Comparison of ENCODE assay signal across 24 cellular contexts in genomic region chr18:77091366-77091765, GRCh38. TPM values are rescaled to one million over a fixed set of nuclear protein-coding genes. Genes with fewer than 3 reads are reported as not detected.
A peak's percentile ranks its signal among the peaks of the same experiment; 100 is the strongest.
DNase-seq lines count a peak whose midpoint lies in the region; TF ChIP-seq lines count a peak whose summit lies in the region.
"Had no signal": no experiment of that assay in that cellular context is flagged by ENCODE, and none has a peak within 500 bp of the region (broad histone marks: within the 10 kb centered on the region; RNA-seq: fewer than 3 reads in every experiment).

No MANE protein-coding gene starts in this region.

- H3K27me3 Mint-ChIP-seq in activated T-helper 2 cell treated with anti-CD3 and anti-CD28 coated beads, Interferon-gamma antibody, Interleukin-2, Interleukin-4, amounts not matched to agents 10 μg/mL and 5 μg/mL and 100 μg/mL, durations not matched to agents 14 hours and 24 hours and 36 hours (ENCODE audit: low read depth) = no peaks in the 10 kb centered on the region
- H3K27me3 Mint-ChIP-seq in nephron (ENCODE audit: low read depth) = peaks cover 21% of the 10 kb centered on the region
- H3K27me3 Mint-ChIP-seq: stimulated activated naive CD8-positive, alpha-beta T cell treated with anti-CD3 and anti-CD28 coated beads, Interleukin-15, Interleukin-2, amounts not matched to agents 100 ng/mL and 50 ng/mL, for 24 hours had no signal

- intact Hi-C loops in activated T-helper 2 cell treated with anti-CD3 and anti-CD28 coated beads, Interferon-gamma antibody, Interleukin-2, Interleukin-4, amounts not matched to agents 10 μg/mL and 5 μg/mL and 100 μg/mL, durations not matched to agents 14 hours and 24 hours and 36 hours (cut with micrococcal nuclease) = no loop called here

- H3K4me1 Mint-ChIP-seq in activated T-helper 2 cell treated with anti-CD3 and anti-CD28 coated beads, Interferon-gamma antibody, Interleukin-2, Interleukin-4, amounts not matched to agents 10 μg/mL and 5 μg/mL and 100 μg/mL, durations not matched to agents 14 hours and 24 hours and 36 hours (ENCODE audit: low read depth) = peaks cover 32% of the 10 kb centered on the region
- H3K4me1 Mint-ChIP-seq in nephron = peaks cover 67% of the 10 kb centered on the region

- peaks cover 45% of the 10 kb centered on the region for H3K36me3 Mint-ChIP-seq in activated T-helper 2 cell treated with anti-CD3 and anti-CD28 coated beads, Interferon-gamma antibody, Interleukin-2, Interleukin-4, amounts not matched to agents 10 μg/mL and 5 μg/mL and 100 μg/mL, durations not matched to agents 14 hours and 24 hours and 36 hours (ENCODE audit: low read depth)
- no peaks in the 10 kb centered on the region for H3K36me3 Mint-ChIP-seq in nephron (ENCODE audit: low read depth)

- DNase-seq in NCI-H146 (lab: John Stamatoyannopoulos, UW) (peak; percentile 30), NCI-H146 treated with DMSO at 0.1 percent for 48 hours (lab: John Stamatoyannopoulos, UW; ENCODE audit: unreplicated experiment) (no peak), COR-L47 (lab: John Stamatoyannopoulos, UW) (peak; percentile 49), H4 (ENCODE audit: low spot score) (no peak), NCI-H82 (lab: John Stamatoyannopoulos, UW) (no peak), HCEC 1CT (no peak)
- DNase-seq in activated T-helper 2 cell treated with anti-CD3 and anti-CD28 coated beads, Interferon-gamma antibody, Interleukin-2, Interleukin-4, amounts not matched to agents 10 μg/mL and 5 μg/mL and 100 μg/mL, durations not matched to agents 14 hours and 24 hours and 36 hours (ENCODE audit: low spot score) = no peak
- DNase-seq: activated CD4-positive, CD25-positive, alpha-beta regulatory T cell treated with anti-CD3 and anti-CD28 coated beads, Interleukin-2, amount 50 U/mL, for 72 hours; body of pancreas; effector CD8-positive, alpha-beta T cell; GDM1; H7; kidney; lower lobe of right lung; NCI-H1694; NCI-H526 treated with DMSO at 0.1 percent for 48 hours; occipital lobe; OCI-M1; spleen; stimulated activated CD4-positive, alpha-beta T cell treated with anti-CD3 and anti-CD28 coated beads, Interleukin-4, amount 100 ng/mL, for 1 hour; tibial artery had no signal

- peak overlapping the region; percentile 10 for H3K27ac Mint-ChIP-seq in activated T-helper 2 cell treated with anti-CD3 and anti-CD28 coated beads, Interferon-gamma antibody, Interleukin-2, Interleukin-4, amounts not matched to agents 10 μg/mL and 5 μg/mL and 100 μg/mL, durations not matched to agents 14 hours and 24 hours and 36 hours
- peak overlapping the region in 1 of 3 experiments; percentile 6 for H3K27ac Mint-ChIP-seq in nephron

- no peak overlapping the region for H3K4me3 Mint-ChIP-seq in activated T-helper 2 cell treated with anti-CD3 and anti-CD28 coated beads, Interferon-gamma antibody, Interleukin-2, Interleukin-4, amounts not matched to agents 10 μg/mL and 5 μg/mL and 100 μg/mL, durations not matched to agents 14 hours and 24 hours and 36 hours (ENCODE audit: low read depth)
- H3K4me3 Mint-ChIP-seq in nephron = peak overlapping the region in 2 of 3 experiments; percentile 6 to 9
- H3K4me3 Mint-ChIP-seq: stimulated activated naive CD8-positive, alpha-beta T cell treated with anti-CD3 and anti-CD28 coated beads, Interleukin-15, Interleukin-2, amounts not matched to agents 100 ng/mL and 50 ng/mL, for 24 hours had no signal

- H3K9me3 Mint-ChIP-seq in activated T-helper 2 cell treated with anti-CD3 and anti-CD28 coated beads, Interferon-gamma antibody, Interleukin-2, Interleukin-4, amounts not matched to agents 10 μg/mL and 5 μg/mL and 100 μg/mL, durations not matched to agents 14 hours and 24 hours and 36 hours = no peaks in the 10 kb centered on the region
- H3K9me3 Mint-ChIP-seq in nephron = no peaks in the 10 kb centered on the region
- H3K9me3 Mint-ChIP-seq: stimulated activated naive CD8-positive, alpha-beta T cell treated with anti-CD3 and anti-CD28 coated beads, Interleukin-15, Interleukin-2, amounts not matched to agents 100 ng/mL and 50 ng/mL, for 24 hours had no signal

- TF ChIP-seq CTCF in nephron (IDR thresholded peaks at IDR 0.05; ENCODE audit: unreplicated experiment in 3 of 3) = no peak

RNA-seq across cellular contexts. Expression of gene MBP, which starts 41.2 kb away (rescaled TPM):
- total RNA-seq in activated T-helper 2 cell treated with anti-CD3 and anti-CD28 coated beads, Interferon-gamma antibody, Interleukin-2, Interleukin-4, amounts not matched to agents 10 μg/mL and 5 μg/mL and 100 μg/mL, durations not matched to agents 14 hours and 24 hours and 36 hours = 53.7 and 54.3 TPM in 2 replicates
- total RNA-seq in H4 (2014; rRNA removed; shearing (Covaris generic)) = 0.35 TPM in 1 of 2 replicates, not detected in the other
- total RNA-seq: A172 had no signal

Comparison
In these comparisons a context has a peak if more than half of its experiments do, and no peak if none do; other contexts are left out.
1. DNase-seq: peak in NCI-H146 (single experiment) and COR-L47 (single experiment); none in NCI-H146 treated with DMSO at 0.1 percent for 48 hours (single experiment), activated T-helper 2 cell treated with anti-CD3 and anti-CD28 coated beads, Interferon-gamma antibody, Interleukin-2, Interleukin-4, amounts not matched to agents 10 μg/mL and 5 μg/mL and 100 μg/mL, durations not matched to agents 14 hours and 24 hours and 36 hours (single experiment), H4 (single experiment), NCI-H82 (single experiment) and HCEC 1CT (single experiment).
2. RNA of gene MBP, which starts 41.2 kb away (total RNA-seq): 53.7 to 54.3 TPM in activated T-helper 2 cell treated with anti-CD3 and anti-CD28 coated beads, Interferon-gamma antibody, Interleukin-2, Interleukin-4, amounts not matched to agents 10 μg/mL and 5 μg/mL and 100 μg/mL, durations not matched to agents 14 hours and 24 hours and 36 hours; 0.35 TPM in H4; every median in the first group is over 10 times any median in the second.